9 cellular contexts compared by ENCODE assay signal in the genomic region with DNA sequence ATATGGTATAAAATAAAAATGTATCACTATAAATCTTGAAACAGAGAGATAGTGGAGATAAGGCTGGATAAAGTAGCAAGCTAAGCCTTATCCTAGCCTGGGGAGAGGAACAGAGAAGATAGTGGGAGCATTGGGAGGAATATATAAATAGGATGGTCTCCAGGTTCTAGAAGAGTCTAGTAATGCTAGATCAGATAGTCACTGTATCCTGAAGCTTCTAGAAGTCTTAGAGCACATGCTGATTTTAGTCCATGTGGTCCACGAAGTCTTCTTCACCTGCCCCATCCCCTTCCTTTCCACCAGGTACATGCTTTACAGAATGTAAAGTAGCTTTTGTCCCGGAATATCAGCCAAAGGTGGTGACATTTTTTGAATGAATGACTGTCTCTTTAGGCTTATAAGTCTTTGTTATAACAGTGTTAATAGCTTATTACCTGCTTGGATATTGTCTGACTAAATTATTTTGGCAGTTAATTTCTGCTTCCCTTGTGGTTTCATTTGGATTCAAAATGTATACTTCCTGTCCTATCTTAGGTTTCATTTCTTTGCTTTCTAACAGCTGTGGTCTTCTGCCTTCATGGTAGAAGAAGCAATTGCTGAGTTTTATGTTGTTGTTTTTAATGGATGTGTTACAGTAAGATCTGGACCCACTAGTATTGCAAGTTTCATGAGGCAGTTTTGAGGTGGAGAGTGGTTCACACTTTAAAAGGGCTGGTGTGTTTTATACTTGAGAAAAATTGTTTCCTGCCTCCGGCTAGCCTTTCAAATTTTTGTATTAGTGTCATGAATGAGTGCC. TPM values are rescaled to one million over a fixed set of nuclear protein-coding genes. Genes with fewer than 3 reads are reported as not detected.
A peak's percentile ranks its signal among the peaks of the same experiment; 100 is the strongest.
DNase-seq lines count a peak whose midpoint lies in the region; ATAC-seq and TF ChIP-seq lines count a peak whose summit lies in the region.
"Had no signal": no experiment of that assay in that cellular context is flagged by ENCODE, and none has a peak within 500 bp of the region (broad histone marks: within the 10 kb centered on the region; RNA-seq: fewer than 3 reads in every experiment).

No MANE protein-coding gene starts in this region.

- no peak for TF ChIP-seq CTCF in foreskin keratinocyte (conservative IDR thresholded peaks at IDR 0.05)

- DNase-seq in Karpas-422 (peak; percentile 67), foreskin keratinocyte (no peak), NCI-H2029 treated with DMSO at 0.1 percent for 48 hours (lab: John Stamatoyannopoulos, UW) (no peak), epidermal melanocyte (ENCODE audit: insufficient read length, low spot score) (no peak), NCI-H128 (lab: John Stamatoyannopoulos, UW; ENCODE audit: unreplicated experiment) (no peak)
- DNase-seq in effector CD8-positive, alpha-beta T cell (lab: John Stamatoyannopoulos, UW) = no peak
- DNase-seq: glutamatergic neuron had no signal

- peak overlapping the region; percentile 70 for H3K9ac ChIP-seq in Karpas-422 (ENCODE audit: low read length)

- H2AFZ ChIP-seq in Karpas-422 (ENCODE audit: low read length) = no peak overlapping the region

- H3K27ac ChIP-seq in Karpas-422 (ENCODE audit: low read length) (peak overlapping the region; percentile 98), foreskin keratinocyte (peak overlapping the region; percentile 40)

- H4K20me1 ChIP-seq in Karpas-422 (ENCODE audit: insufficient read depth, low read depth, low read length) = peaks cover 10% of the 10 kb centered on the region; the same call in 1 of the 2 replicates

- no peaks in the 10 kb centered on the region for H3K27me3 ChIP-seq in Karpas-422 (ENCODE audit: low read length)
- no peaks in the 10 kb centered on the region for H3K27me3 ChIP-seq in foreskin keratinocyte

- no peaks in the 10 kb centered on the region for H3K9me2 ChIP-seq in Karpas-422 (replicated peaks; ENCODE audit: insufficient read depth, low read length)

- H3K36me3 ChIP-seq in Karpas-422 (ENCODE audit: insufficient read depth, low read length) = peaks cover 31% of the 10 kb centered on the region

- H3K9me3 ChIP-seq in Karpas-422 (ENCODE audit: low read length) = no peaks in the 10 kb centered on the region

- ATAC-seq in GM18511 (IDR thresholded peaks at IDR 0.05; ENCODE audit: unreplicated experiment) = peak; percentile 58
- peak; percentile 67 for ATAC-seq in GM21619 (IDR thresholded peaks at IDR 0.05; ENCODE audit: unreplicated experiment)
- ATAC-seq in foreskin keratinocyte = no peak

- peak overlapping the region; percentile 78 for H3K4me2 ChIP-seq in Karpas-422 (ENCODE audit: low read depth, low read length, poor library complexity, severe bottlenecking)

- H3K79me2 ChIP-seq in Karpas-422 (ENCODE audit: low read length) = peaks cover 100% of the 10 kb centered on the region

- peaks cover 96% of the 10 kb centered on the region for H3K4me1 ChIP-seq in Karpas-422 (ENCODE audit: low read length)
- peaks cover 25% of the 10 kb centered on the region for H3K4me1 ChIP-seq in foreskin keratinocyte

- peak overlapping the region; percentile 60 for H3K4me3 ChIP-seq in Karpas-422 (ENCODE audit: low read length)

RNA-seq across cellular contexts. Expression of a gene that starts 5.9 kb away (rescaled TPM):
- total RNA-seq in Karpas-422 (2014; rRNA removed; shearing (Covaris generic); ENCODE audit: low replicate concordance) = 41.1 and 99.7 TPM in 2 replicates
- 41.4 and 46.2 TPM in 2 replicates for total RNA-seq in foreskin keratinocyte
- polyA plus RNA-seq in foreskin keratinocyte = 11.9 and 14.2 TPM in 2 replicates
